Comparison of ENCODE assay signal across 25 cellular contexts in the genomic region with DNA sequence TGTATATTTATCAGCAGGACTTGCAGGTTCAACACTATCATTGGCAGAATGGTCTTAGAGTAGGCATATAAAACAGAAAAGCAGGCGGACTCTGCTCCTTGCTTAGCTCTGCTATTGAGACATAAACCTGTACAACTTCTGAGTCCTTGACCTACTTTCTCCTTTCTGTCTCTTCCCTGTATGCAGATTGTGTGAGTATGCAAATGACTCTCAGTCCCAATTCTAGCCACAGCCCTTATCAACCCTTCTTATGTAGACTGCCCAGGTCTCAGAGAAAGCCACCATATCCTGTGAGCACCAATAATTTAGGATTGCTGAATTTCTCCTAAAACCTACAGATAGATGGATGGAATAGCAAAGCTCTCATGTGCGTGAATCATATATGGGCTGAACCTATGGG.
"Had no signal": no experiment of that assay in that cellular context is flagged by ENCODE, and none has a peak within 500 bp of the region (broad histone marks: within the 10 kb centered on the region; RNA-seq: fewer than 3 reads in every experiment).

No MANE protein-coding gene starts in this region.

- H3K27me3 Mint-ChIP-seq: memory B cell; stimulated activated naive CD8-positive, alpha-beta T cell treated with anti-CD3 and anti-CD28 coated beads, Interleukin-15, Interleukin-2, amounts not matched to agents 100 ng/mL and 50 ng/mL, for 24 hours had no signal

- H3K79me2 ChIP-seq: hepatocyte had no signal

- DNase-seq: dermis blood vessel endothelial cell; effector memory CD4-positive, alpha-beta T cell; foreskin keratinocyte; heart left ventricle; kidney; natural killer cell; occipital lobe; ovary; posterior cingulate gyrus; psoas muscle; right cardiac atrium; sigmoid colon; spleen; stimulated activated naive B cell treated with anti-CD40 and anti-IgM and Interleukin-4, amounts not matched to agents 10 μg/mL and 1 μg/mL and 100 μg/mL, for 72 hours; transverse colon; upper lobe of right lung; uterus had no signal

- H3K4me3 ChIP-seq: esophagus muscularis mucosa, gastroesophageal sphincter, heart left ventricle, hepatocyte, lung, ovary, psoas muscle, sigmoid colon, spleen, thoracic aorta, transverse colon, upper lobe of right lung, uterus had no signal

- H3K36me3 ChIP-seq: esophagus muscularis mucosa, gastroesophageal sphincter, heart left ventricle, ovary, sigmoid colon, spleen, thoracic aorta, transverse colon, upper lobe of right lung, uterus had no signal

- H3K4me3 Mint-ChIP-seq: memory B cell; natural killer cell; stimulated activated naive B cell treated with anti-CD40 and anti-IgM and Interleukin-4, amounts not matched to agents 10 μg/mL and 1 μg/mL and 100 μg/mL, for 72 hours; stimulated activated naive CD8-positive, alpha-beta T cell treated with anti-CD3 and anti-CD28 coated beads, Interleukin-15, Interleukin-2, amounts not matched to agents 100 ng/mL and 50 ng/mL, for 24 hours had no signal

- H2AFZ ChIP-seq: hepatocyte had no signal

- H3K36me3 Mint-ChIP-seq: memory B cell; natural killer cell; stimulated activated naive B cell treated with anti-CD40 and anti-IgM and Interleukin-4, amounts not matched to agents 10 μg/mL and 1 μg/mL and 100 μg/mL, for 72 hours had no signal

- ATAC-seq: gastroesophageal sphincter; heart left ventricle; left lobe of liver; natural killer cell; psoas muscle; right cardiac atrium; stimulated activated naive B cell treated with anti-CD40 and anti-IgM and Interleukin-4, amounts not matched to agents 10 μg/mL and 1 μg/mL and 100 μg/mL, for 72 hours; upper lobe of right lung had no signal

- H3K4me1 ChIP-seq: esophagus muscularis mucosa, foreskin keratinocyte, gastroesophageal sphincter, heart left ventricle, psoas muscle, sigmoid colon, spleen, transverse colon, upper lobe of right lung, uterus had no signal

- H3K4me2 ChIP-seq: hepatocyte had no signal

- H3K27me3 ChIP-seq: esophagus muscularis mucosa, foreskin keratinocyte, gastroesophageal sphincter, heart left ventricle, hepatocyte, ovary, sigmoid colon, spleen, transverse colon, upper lobe of right lung, uterus had no signal

- H3K4me1 Mint-ChIP-seq: memory B cell, natural killer cell had no signal

- H3K9me3 ChIP-seq: esophagus muscularis mucosa, gastroesophageal sphincter, heart left ventricle, ovary, psoas muscle, sigmoid colon, spleen, thoracic aorta, transverse colon, upper lobe of right lung, uterus had no signal

- H3K9me3 Mint-ChIP-seq: memory B cell; natural killer cell; stimulated activated naive B cell treated with anti-CD40 and anti-IgM and Interleukin-4, amounts not matched to agents 10 μg/mL and 1 μg/mL and 100 μg/mL, for 72 hours; stimulated activated naive CD8-positive, alpha-beta T cell treated with anti-CD3 and anti-CD28 coated beads, Interleukin-15, Interleukin-2, amounts not matched to agents 100 ng/mL and 50 ng/mL, for 24 hours had no signal

- H3K27ac Mint-ChIP-seq: memory B cell; natural killer cell; stimulated activated naive B cell treated with anti-CD40 and anti-IgM and Interleukin-4, amounts not matched to agents 10 μg/mL and 1 μg/mL and 100 μg/mL, for 72 hours; stimulated activated naive CD8-positive, alpha-beta T cell treated with anti-CD3 and anti-CD28 coated beads, Interleukin-15, Interleukin-2, amounts not matched to agents 100 ng/mL and 50 ng/mL, for 24 hours had no signal

- H3K27ac ChIP-seq: esophagus muscularis mucosa, foreskin keratinocyte, gastroesophageal sphincter, heart left ventricle, hepatocyte, ovary, psoas muscle, sigmoid colon, spleen, thoracic aorta, transverse colon, upper lobe of right lung, uterus had no signal
